10 cellular contexts compared by ENCODE assay signal in the genomic region with DNA sequence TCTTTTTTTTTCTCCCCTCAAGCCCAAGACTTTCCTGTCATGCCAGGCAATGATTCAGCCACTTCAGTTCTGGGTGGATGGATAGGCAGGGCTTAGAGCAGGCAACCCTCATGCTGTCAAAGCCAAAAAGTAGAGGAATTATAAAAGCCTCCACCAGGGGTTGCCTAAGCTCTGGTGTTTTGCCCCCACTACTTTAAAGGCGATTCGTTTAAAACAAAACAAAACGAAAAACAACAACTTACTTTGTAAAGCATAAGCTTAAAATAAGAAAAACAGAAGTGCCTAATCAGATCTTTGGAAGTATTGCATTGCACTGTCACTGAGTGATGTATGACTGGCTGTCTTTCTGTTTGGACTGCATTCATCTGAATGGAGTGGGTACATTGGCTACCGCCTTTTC. TPM values are rescaled to one million over a fixed set of nuclear protein-coding genes. Genes with fewer than 3 reads are reported as not detected.
DNase-seq lines count a peak whose midpoint lies in the region; ATAC-seq and TF ChIP-seq lines count a peak whose summit lies in the region.
"Had no signal": no experiment of that assay in that cellular context is flagged by ENCODE, and none has a peak within 500 bp of the region (broad histone marks: within the 10 kb centered on the region; RNA-seq: fewer than 3 reads in every experiment).

No MANE protein-coding gene starts in this region.

- H3F3A ChIP-seq in OCI-LY1 (ENCODE audit: insufficient read depth, low read length), result no peaks in the 10 kb centered on the region

- TF ChIP-seq CTCF in OCI-LY1 (IDR thresholded peaks at IDR 0.05; ENCODE audit: low read length) (peak; percentile 35; the same call in 1 of the 2 replicates), fibroblast of mammary gland (conservative IDR thresholded peaks at IDR 0.05; ENCODE audit: control insufficient read depth, insufficient read depth, low read depth, low read length) (peak; percentile 25), ovary (IDR thresholded peaks at IDR 0.05) (no peak)

- DNase-seq in ACHN, result peak; percentile 61
- DNase-seq in fibroblast of mammary gland (ENCODE audit: low read depth), result peak; percentile 30
- DNase-seq in SKM-1 treated with dmso at 0.1 percent for 144 hours (lab: John Stamatoyannopoulos, UW; ENCODE audit: unreplicated experiment), result no peak
- no peak for DNase-seq in ovary
- DNase-seq: activated CD4-positive, alpha-beta T cell treated with anti-CD3 and anti-CD28 coated beads, Interleukin-2, amount 50 U/mL, for 4 hours; nucleus accumbens had no signal

- no peak overlapping the region for H2AFZ ChIP-seq in OCI-LY1 (ENCODE audit: low read length)

- H3K9me3 ChIP-seq in OCI-LY1 (ENCODE audit: low read length) (no peaks in the 10 kb centered on the region), ovary (no peaks in the 10 kb centered on the region)

- no peak overlapping the region for H3K9ac ChIP-seq in OCI-LY1 (ENCODE audit: low read length)

- peaks cover 9% of the 10 kb centered on the region for H3K4me1 ChIP-seq in OCI-LY1 (ENCODE audit: insufficient read depth, low read length, severe bottlenecking)
- H3K4me1 ChIP-seq in ovary (ENCODE audit: insufficient read depth), result no peaks in the 10 kb centered on the region

- TF ChIP-seq POLR2A in ovary (IDR thresholded peaks at IDR 0.05), result no peak

- no peak for TF ChIP-seq EP300 in ovary (IDR thresholded peaks at IDR 0.05)

- peak; percentile 64 for ATAC-seq in GM18498 (IDR thresholded peaks at IDR 0.05; ENCODE audit: unreplicated experiment)
- ATAC-seq in GM18519 (IDR thresholded peaks at IDR 0.05; ENCODE audit: low FRiP score, unreplicated experiment), result no peak
- ATAC-seq in GM21526 (IDR thresholded peaks at IDR 0.05; ENCODE audit: low FRiP score, unreplicated experiment), result no peak

- H4K20me1 ChIP-seq in OCI-LY1 (ENCODE audit: insufficient read depth, low read length), result no peaks in the 10 kb centered on the region

- intact Hi-C loops in ovary (cut with DNase I), result loop anchor here in 1 of 4 donors (5.0 kb wide), 1 partner anchor 658 kb away; no protein-coding TSS in a partner anchor

- WGBS in ovary, 3 donors, result 20 to 23% (median 22%) methylated on average over 4 of the region's 4 CpGs

- H3K27ac ChIP-seq in OCI-LY1 (ENCODE audit: low read depth, low read length, poor library complexity, severe bottlenecking) (no peak overlapping the region), ovary (no peak overlapping the region)

- H3K4me3 ChIP-seq in OCI-LY1 (ENCODE audit: low read depth, low read length, poor library complexity, severe bottlenecking) (no peak overlapping the region), fibroblast of mammary gland (ENCODE audit: control insufficient read depth, low read depth, low read length) (no peak overlapping the region), ovary (no peak overlapping the region)

- no peak overlapping the region for H3K4me2 ChIP-seq in OCI-LY1 (ENCODE audit: low read length)

- no peaks in the 10 kb centered on the region for H3K27me3 ChIP-seq in OCI-LY1 (ENCODE audit: insufficient read depth, low read length)
- H3K27me3 ChIP-seq in ovary, result no peaks in the 10 kb centered on the region

- in situ Hi-C loops in ACHN (cut with HindIII; ENCODE audit: low pct_ligation_motif_present, low pct_unique_long_range_greater_than_20kb, low sequenced_read_pairs), result no loop called here

- H3K36me3 ChIP-seq in OCI-LY1 (ENCODE audit: insufficient read depth, low read length), result no peaks in the 10 kb centered on the region
- no peaks in the 10 kb centered on the region for H3K36me3 ChIP-seq in ovary

- H3K9me2 ChIP-seq in OCI-LY1 (ENCODE audit: low read depth, low read length), result no peaks in the 10 kb centered on the region

- no peaks in the 10 kb centered on the region for H3K79me2 ChIP-seq in OCI-LY1 (ENCODE audit: insufficient read depth, low read length)

RNA-seq across cellular contexts. Expression of a gene that starts 5.3 kb away (rescaled TPM):
- total RNA-seq in ovary, result 100 to 1,000 TPM in 1 of 7 donors, 10 to 100 TPM in 6; 53.3 to 104 (median 76.1) TPM
- polyA plus RNA-seq in ovary, result 100 to 1,000 TPM in 1 of 2 donors, 10 to 100 TPM in 1; 59.7 to 122 TPM

RNA-seq across cellular contexts. Expression of a gene that starts 30.4 kb away (rescaled TPM):
- 10 to 100 TPM in 6 of 7 donors, 1 to 10 TPM in 1; 8.7 to 23.6 (median 17.5) TPM for total RNA-seq in ovary
- 10 to 100 TPM; 17.2 to 27.5 TPM for polyA plus RNA-seq in ovary

RNA-seq across cellular contexts. Expression of a gene that starts 39.3 kb away (rescaled TPM):
- not detected for total RNA-seq in ovary
- polyA plus RNA-seq in ovary, result not detected

Comparison
In these comparisons a context has a peak if more than half of its experiments do, and no peak if none do; other contexts are left out.
1. DNase-seq: peak in ACHN (single experiment) and fibroblast of mammary gland (single experiment); none in SKM-1 treated with dmso at 0.1 percent for 144 hours (single experiment) and ovary (0 of 5).
2. CTCF ChIP-seq: peak in OCI-LY1 (single experiment) and fibroblast of mammary gland (single experiment); none in ovary (0 of 3).